ENCODE assay signal across 30 cellular contexts in the genomic region with DNA sequence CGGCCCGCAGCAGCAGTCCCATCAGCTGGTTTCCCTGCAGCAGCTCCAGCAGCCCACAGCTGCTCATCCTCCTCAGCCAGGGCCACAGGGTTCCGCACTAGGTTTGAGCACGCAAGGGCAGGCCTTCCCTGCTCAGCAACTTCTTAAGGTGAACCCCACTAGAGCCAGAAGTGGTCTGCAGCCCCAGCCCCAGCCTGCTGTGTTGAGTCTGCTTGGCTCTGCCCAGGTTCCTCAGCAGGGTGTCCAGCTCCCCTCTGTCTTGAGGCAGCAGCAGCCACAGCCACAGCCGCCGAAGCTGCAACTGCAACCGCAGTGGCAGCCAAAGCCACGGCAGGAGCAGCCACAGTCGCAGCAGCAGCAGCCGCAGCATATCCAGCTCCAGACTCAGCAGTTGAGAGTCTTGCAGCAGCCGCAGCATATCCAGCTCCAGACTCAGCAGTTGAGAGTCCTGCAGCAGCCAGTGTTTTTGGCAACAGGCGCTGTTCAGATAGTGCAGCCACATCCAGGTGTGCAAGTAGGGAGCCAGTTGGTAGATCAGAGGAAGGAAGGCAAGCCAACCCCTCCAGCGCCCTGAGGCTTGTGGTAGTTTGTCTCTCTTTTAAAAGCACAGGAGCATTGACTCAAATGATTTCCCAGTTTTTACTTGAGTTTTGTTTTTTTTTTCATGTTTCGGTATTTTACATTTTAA. TPM values are rescaled to one million over a fixed set of nuclear protein-coding genes. Genes with fewer than 3 reads are reported as not detected.
"Had no signal": no experiment of that assay in that cellular context is flagged by ENCODE, and none has a peak within 500 bp of the region (broad histone marks: within the 10 kb centered on the region; RNA-seq: fewer than 3 reads in every experiment).

No MANE protein-coding gene starts in this region.

- H3K27me3 ChIP-seq: testis, transverse colon had no signal

- H3K9me3 ChIP-seq: breast epithelium, heart right ventricle, lower lobe of right lung, testis, transverse colon had no signal

- H3K36me3 ChIP-seq: breast epithelium, heart right ventricle, lower lobe of right lung, transverse colon had no signal

- H3K9me3 Mint-ChIP-seq: activated naive CD4-positive, alpha-beta T cell treated with anti-CD3 and anti-CD28 coated beads, Interleukin-2, amount 50 U/mL, for 24 hours; activated naive CD8-positive, alpha-beta T cell treated with anti-CD3 and anti-CD28 coated beads, Interleukin-2, amount 50 U/mL, for 24 hours; central memory CD8-positive, alpha-beta T cell; dendritic cell treated with granulocyte-macrophage colony-stimulating factor and Interleukin-4, amounts not matched to agents 40 ng/mL and 50 ng/mL, for 4 days; endodermal cell; naive thymus-derived CD8-positive, alpha-beta T cell had no signal

- H3K27ac Mint-ChIP-seq: activated naive CD4-positive, alpha-beta T cell treated with anti-CD3 and anti-CD28 coated beads, Interleukin-2, amount 50 U/mL, for 24 hours; activated naive CD8-positive, alpha-beta T cell treated with anti-CD3 and anti-CD28 coated beads, Interleukin-2, amount 50 U/mL, for 24 hours; dendritic cell treated with granulocyte-macrophage colony-stimulating factor and Interleukin-4, amounts not matched to agents 40 ng/mL and 50 ng/mL, for 4 days; endodermal cell; naive thymus-derived CD8-positive, alpha-beta T cell; T-helper 17 cell had no signal

- DNase-seq: activated CD4-positive, alpha-beta T cell treated with anti-CD3 and anti-CD28 coated beads, Interleukin-2, amount 50 U/mL, for 4 hours; activated CD4-positive, CD25-positive, alpha-beta regulatory T cell treated with anti-CD3 and anti-CD28 coated beads, Interleukin-2, amount 50 U/mL, for 72 hours; activated CD8-positive, alpha-beta memory T cell treated with anti-CD3 and anti-CD28 coated beads, Interleukin-2, amount 50 U/mL, for 4 hours; activated gamma-delta T cell treated with Interleukin-2 at 50 U/mL for 16 hours; activated naive CD8-positive, alpha-beta T cell treated with anti-CD3 and anti-CD28 coated beads, Interleukin-2, amount 50 U/mL, for 24 hours; activated T-cell treated with anti-CD3 and anti-CD28 coated beads, Interleukin-2, amount 50 U/mL, for 1 hour; amygdala; endodermal cell; foreskin fibroblast; heart right ventricle; lower lobe of right lung; mesenchymal stem cell; naive thymus-derived CD8-positive, alpha-beta T cell; stimulated activated CD4-positive, alpha-beta T cell treated with anti-CD3 and anti-CD28 coated beads, Interleukin-12 subunit alpha, Interleukin-12 subunit beta, amount 100 ng/mL, for 4 hours; stimulated activated CD4-positive, alpha-beta T cell treated with anti-CD3 and anti-CD28 coated beads, Interleukin-4, amount 100 ng/mL, for 1 hour; stimulated activated naive CD8-positive, alpha-beta T cell treated with anti-CD3 and anti-CD28 coated beads, Interleukin-15, Interleukin-2, amounts not matched to agents 100 U/mL and 50 U/mL, for 24 hours; T-helper 17 cell; T1000; testis; transverse colon had no signal

- H3K36me3 Mint-ChIP-seq: activated naive CD4-positive, alpha-beta T cell treated with anti-CD3 and anti-CD28 coated beads, Interleukin-2, amount 50 U/mL, for 24 hours; naive thymus-derived CD8-positive, alpha-beta T cell had no signal

- H3K4me3 Mint-ChIP-seq: activated naive CD4-positive, alpha-beta T cell treated with anti-CD3 and anti-CD28 coated beads, Interleukin-2, amount 50 U/mL, for 24 hours; activated naive CD8-positive, alpha-beta T cell treated with anti-CD3 and anti-CD28 coated beads, Interleukin-2, amount 50 U/mL, for 24 hours; central memory CD8-positive, alpha-beta T cell; dendritic cell treated with granulocyte-macrophage colony-stimulating factor and Interleukin-4, amounts not matched to agents 40 ng/mL and 50 ng/mL, for 4 days; endodermal cell; naive thymus-derived CD8-positive, alpha-beta T cell; T-helper 17 cell had no signal

- H3K4me1 Mint-ChIP-seq: activated naive CD4-positive, alpha-beta T cell treated with anti-CD3 and anti-CD28 coated beads, Interleukin-2, amount 50 U/mL, for 24 hours; central memory CD8-positive, alpha-beta T cell; T-helper 17 cell had no signal

- H3K27me3 Mint-ChIP-seq: activated naive CD4-positive, alpha-beta T cell treated with anti-CD3 and anti-CD28 coated beads, Interleukin-2, amount 50 U/mL, for 24 hours; central memory CD8-positive, alpha-beta T cell; dendritic cell treated with granulocyte-macrophage colony-stimulating factor and Interleukin-4, amounts not matched to agents 40 ng/mL and 50 ng/mL, for 4 days; naive thymus-derived CD8-positive, alpha-beta T cell; T-helper 17 cell had no signal

- H3K4me3 ChIP-seq: breast epithelium, lower lobe of right lung, skin epidermis, testis, transverse colon had no signal

- H3K4me1 ChIP-seq: breast epithelium, heart right ventricle, lower lobe of right lung, testis, transverse colon had no signal

- H3K27ac ChIP-seq: heart right ventricle, lower lobe of right lung, skin epidermis, transverse colon had no signal

- ATAC-seq: activated naive CD8-positive, alpha-beta T cell treated with anti-CD3 and anti-CD28 coated beads, Interleukin-2, amount 50 U/mL, for 24 hours; esophagus mucosa; lower lobe of right lung; naive thymus-derived CD8-positive, alpha-beta T cell; sciatic nerve; stimulated activated naive CD8-positive, alpha-beta T cell treated with anti-CD3 and anti-CD28 coated beads, Interleukin-15, Interleukin-2, amounts not matched to agents 100 U/mL and 50 U/mL, for 24 hours; T-helper 17 cell had no signal

RNA-seq across cellular contexts. Expression of a gene that starts 4.6 kb away (rescaled TPM):
- total RNA-seq: breast epithelium; esophagus mucosa; glomerular endothelial cell; kidney epithelial cell; lower lobe of right lung; naive thymus-derived CD8-positive, alpha-beta T cell; osteocyte; sciatic nerve; T-helper 17 cell had no signal
- polyA plus RNA-seq: heart right ventricle; naive thymus-derived CD8-positive, alpha-beta T cell had no signal

RNA-seq across cellular contexts. Expression of a gene that starts 51.1 kb away (rescaled TPM):
- total RNA-seq: breast epithelium; endodermal cell; esophagus mucosa; glomerular endothelial cell; heart right ventricle; kidney epithelial cell; lower lobe of right lung; naive thymus-derived CD8-positive, alpha-beta T cell; osteocyte; sciatic nerve; T-helper 17 cell; transverse colon had no signal
- polyA plus RNA-seq: heart right ventricle; naive thymus-derived CD8-positive, alpha-beta T cell had no signal
